In genomic region chr6:170289971-170290305, GRCh38 we compare ENCODE assay signal across 8 cellular contexts. TPM values are rescaled to one million over a fixed set of nuclear protein-coding genes. Genes with fewer than 3 reads are reported as not detected.
DNase-seq lines count a peak whose midpoint lies in the region; ATAC-seq and TF ChIP-seq lines count a peak whose summit lies in the region.

No MANE protein-coding gene starts in this region.

- no peak overlapping the region for H3K27ac Mint-ChIP-seq in T-helper 1 cell treated with Interleukin-12 subunit alpha and Interleukin-12 subunit beta and Interleukin-4 antibody, amounts not matched to agents 30 μg/mL and 1 μg/mL, for 36 hours

- peaks cover 26% of the 10 kb centered on the region for H3K4me1 Mint-ChIP-seq in T-helper 1 cell treated with Interleukin-12 subunit alpha and Interleukin-12 subunit beta and Interleukin-4 antibody, amounts not matched to agents 30 μg/mL and 1 μg/mL, for 36 hours (ENCODE audit: low read depth)

- H3K4me3 ChIP-seq in ascending aorta (peak overlapping the region; percentile 85 to 87), left lung (peak overlapping the region; percentile 59 to 73), tibial artery (peak overlapping the region; percentile 63 to 67)

- H3K27me3 Mint-ChIP-seq in T-helper 1 cell treated with Interleukin-12 subunit alpha and Interleukin-12 subunit beta and Interleukin-4 antibody, amounts not matched to agents 30 μg/mL and 1 μg/mL, for 36 hours (ENCODE audit: low read depth), result peaks cover 87% of the 10 kb centered on the region

- intact Hi-C loops in ascending aorta (cut with DNase I) (loop anchor here (5.0 kb wide), 1 partner anchor 123 kb away; no protein-coding TSS in a partner anchor), left lung (cut with DNase I) (loop anchor here in 1 of 2 donors (10.0 kb wide), 1 partner anchor 455 kb away; no protein-coding TSS in a partner anchor), tibial artery (cut with DNase I; ENCODE audit: low total_unique reads) (loop anchor here (5.0 kb wide), 1 partner anchor 498 kb away; no protein-coding TSS in a partner anchor)

- peak overlapping the region; percentile 76 for H3K4me3 Mint-ChIP-seq in T-helper 1 cell treated with Interleukin-12 subunit alpha and Interleukin-12 subunit beta and Interleukin-4 antibody, amounts not matched to agents 30 μg/mL and 1 μg/mL, for 36 hours

- H3K4me1 ChIP-seq in ascending aorta, result peaks cover 4 to 36% of the 10 kb centered on the region in 2 donors
- H3K4me1 ChIP-seq in left lung, result peaks cover 13 to 74% of the 10 kb centered on the region in 2 donors
- H3K4me1 ChIP-seq in tibial artery, result peaks cover 0 to 54% (median 39%) of the 10 kb centered on the region in 4 donors

- no peaks in the 10 kb centered on the region for H3K9me3 Mint-ChIP-seq in T-helper 1 cell treated with Interleukin-12 subunit alpha and Interleukin-12 subunit beta and Interleukin-4 antibody, amounts not matched to agents 30 μg/mL and 1 μg/mL, for 36 hours

- H3K36me3 ChIP-seq in ascending aorta, result no peaks in the 10 kb centered on the region
- peaks cover 0 to 15% of the 10 kb centered on the region in 2 donors for H3K36me3 ChIP-seq in left lung
- H3K36me3 ChIP-seq in tibial artery, result peaks cover 0 to 8% (median 0%) of the 10 kb centered on the region in 3 donors

- ATAC-seq in left lung (no peak), HG03159 (IDR thresholded peaks at IDR 0.05; ENCODE audit: unreplicated experiment) (no peak)

- H3K27ac ChIP-seq in ascending aorta, result peak overlapping the region in 1 of 2 donors; percentile 44
- H3K27ac ChIP-seq in left lung, result peak overlapping the region; percentile 53 to 73
- peak overlapping the region in 1 of 2 donors; percentile 31 for H3K27ac ChIP-seq in tibial artery

- DNase-seq in T-helper 1 cell, result no peak
- peak in 1 of 2 donors; percentile 65 for DNase-seq in ascending aorta (ENCODE audit: low spot score in 2 of 2)
- peak in 1 of 2 donors; percentile 79 for DNase-seq in left lung
- no peak for DNase-seq in tibial artery
- no peak for DNase-seq in stimulated activated CD4-positive, alpha-beta T cell treated with anti-CD3 and anti-CD28 coated beads, Interleukin-2, amount 100 ng/mL, for 24 hours
- DNase-seq in islet precursor cell, result no peak

- H3K36me3 Mint-ChIP-seq in T-helper 1 cell treated with Interleukin-12 subunit alpha and Interleukin-12 subunit beta and Interleukin-4 antibody, amounts not matched to agents 30 μg/mL and 1 μg/mL, for 36 hours (ENCODE audit: low read depth), result peaks cover 6% of the 10 kb centered on the region

- TF ChIP-seq CTCF in ascending aorta (IDR thresholded peaks at IDR 0.05) (no peak), left lung (IDR thresholded peaks at IDR 0.05) (no peak), tibial artery (IDR thresholded peaks at IDR 0.05) (no peak)

- H3K27me3 ChIP-seq in ascending aorta (peaks cover 22% of the 10 kb centered on the region), left lung (peaks cover 53 to 100% of the 10 kb centered on the region in 2 donors), tibial artery (peaks cover 10 to 71% of the 10 kb centered on the region in 2 donors)

- H3K9me3 ChIP-seq in ascending aorta (no peaks in the 10 kb centered on the region), left lung (no peaks in the 10 kb centered on the region), tibial artery (no peaks in the 10 kb centered on the region)

RNA-seq across cellular contexts. Expression of gene DLL1, which starts 0.9 kb away (rescaled TPM):
- total RNA-seq in ascending aorta, result 16.5 TPM
- total RNA-seq in left lung, result 10 to 100 TPM in 1 of 2 donors, 1 to 10 TPM in 1; 6.3 to 12.8 TPM

RNA-seq across cellular contexts. Expression of gene FAM120B, which starts 16.6 kb away (rescaled TPM):
- 9.9 TPM for total RNA-seq in ascending aorta
- total RNA-seq in left lung, result 10 to 100 TPM; 26.6 to 27.8 TPM
